Comparison of ENCODE assay signal across 24 cellular contexts in genomic region chr4:64670647-64671046, GRCh38.
"Had no signal": no experiment of that assay in that cellular context is flagged by ENCODE, and none has a peak within 500 bp of the region (broad histone marks: within the 10 kb centered on the region; RNA-seq: fewer than 3 reads in every experiment).

No MANE protein-coding gene starts in this region.

- H3K27ac ChIP-seq: brain microvascular endothelial cell, cardiac muscle cell, KMS-11, SK-N-MC, VCaP had no signal

- H3K9ac ChIP-seq: KMS-11 had no signal

- H3K9me3 ChIP-seq: MG63 had no signal

- H3K36me3 ChIP-seq: brain microvascular endothelial cell, cardiac muscle cell, MG63 had no signal

- H3K4me3 ChIP-seq: cardiac muscle cell, MG63, SK-N-MC had no signal

- H3K27me3 ChIP-seq: brain microvascular endothelial cell, cardiac muscle cell, MG63 had no signal

- H3K4me2 ChIP-seq: KMS-11 had no signal

- ATAC-seq: activated CD4-positive, alpha-beta T cell treated with anti-CD3 and anti-CD28 coated beads for 36 hours; activated T-helper 17 cell treated with anti-CD3 and anti-CD28 coated beads, Interleukin-2, amount 50 U/mL, for 72 hours; PC-3 had no signal

- DNase-seq: activated CD4-positive, alpha-beta memory T cell treated with anti-CD3 and anti-CD28 coated beads, Interleukin-2, amount 10 ng/mL, durations not matched to agents 7 days and 5 days; activated CD4-positive, alpha-beta T cell treated with anti-CD3 and anti-CD28 coated beads for 36 hours; activated CD4-positive, alpha-beta T cell treated with anti-CD3 and anti-CD28 coated beads, Interleukin-2, amount 50 U/mL, for 1 hour; activated gamma-delta T cell; activated naive CD4-positive, alpha-beta T cell treated with anti-CD3 and anti-CD28 coated beads for 36 hours; activated T-cell treated with anti-CD3 and anti-CD28 coated beads for 4 hours; activated T-cell treated with anti-CD3 and anti-CD28 coated beads, Interleukin-2, amount 50 U/mL, for 48 hours; brain microvascular endothelial cell; MG63; MV-4-11; NCI-H1105 treated with DMSO at 0.1 percent for 48 hours; NCI-H146; NCI-H187 treated with DMSO at 0.1 percent for 48 hours; NCI-H2171 treated with DMSO at 0.1 percent for 48 hours; NCI-H226; NCI-H526; PC-3; SIG-M5; T-helper 1 cell had no signal
